8 cellular contexts compared by ENCODE assay signal in genomic region chr10:126041804-126042231, GRCh38.
DNase-seq lines count a peak whose midpoint lies in the region; ATAC-seq and TF ChIP-seq lines count a peak whose summit lies in the region.

No MANE protein-coding gene starts in this region.

- H3K4me1 Mint-ChIP-seq in CD4-positive, alpha-beta T cell (ENCODE audit: low read depth): peaks cover 17% of the 10 kb centered on the region

- POLR2A ChIA-PET in CD4-positive, alpha-beta T cell (lab: Charles Lee): no interaction called here

- H3K9me3 Mint-ChIP-seq in CD4-positive, alpha-beta T cell: no peaks in the 10 kb centered on the region

- peak; percentile 87 for ATAC-seq in CD4-positive, alpha-beta T cell (ENCODE audit: poor library complexity)
- peak; percentile 99 for ATAC-seq in GM19372 (IDR thresholded peaks at IDR 0.05; ENCODE audit: low read depth, unreplicated experiment)
- peak; percentile 100 for ATAC-seq in HG03457 (IDR thresholded peaks at IDR 0.05; ENCODE audit: unreplicated experiment)
- ATAC-seq in left lobe of liver: peak; percentile 90

- intact Hi-C loops in CD4-positive, alpha-beta T cell (cut with DNase I, micrococcal nuclease): no loop called here

- H3K27me3 Mint-ChIP-seq in CD4-positive, alpha-beta T cell: no peaks in the 10 kb centered on the region

- no peak overlapping the region for H3K27ac ChIP-seq in CD4-positive, alpha-beta T cell (ENCODE audit: low read depth, low read length)

- no peak overlapping the region for H3K4me3 Mint-ChIP-seq in CD4-positive, alpha-beta T cell

- H3K27me3 ChIP-seq in CD4-positive, alpha-beta T cell (ENCODE audit: control insufficient read depth, insufficient read depth, low read length): no peaks in the 10 kb centered on the region

- CTCF ChIA-PET in CD4-positive, alpha-beta T cell (lab: Charles Lee): no interaction called here

- H3K9me3 ChIP-seq in CD4-positive, alpha-beta T cell (ENCODE audit: control insufficient read depth, low read length): no peaks in the 10 kb centered on the region

- H3K36me3 Mint-ChIP-seq in CD4-positive, alpha-beta T cell (ENCODE audit: low read depth): no peaks in the 10 kb centered on the region

- peak; percentile 22 to 70 (median 42) for DNase-seq in CD4-positive, alpha-beta T cell
- peak; percentile 86 for DNase-seq in UCSD-AML1 (lab: John Stamatoyannopoulos, UW; ENCODE audit: unreplicated experiment)
- DNase-seq in cerebellar cortex (ENCODE audit: low spot score): peak; percentile 14
- DNase-seq in left lobe of liver (ENCODE audit: low spot score): peak; percentile 70
- DNase-seq in stimulated activated CD4-positive, alpha-beta T cell treated with anti-CD3 and anti-CD28 coated beads, Interleukin-4, amount 100 ng/mL, for 1 hour: peak; percentile 52
- DNase-seq in NCI-H226: no peak

- TF ChIP-seq CTCF in CD4-positive, alpha-beta T cell (IDR thresholded peaks at IDR 0.05): no peak

- H3K27ac Mint-ChIP-seq in CD4-positive, alpha-beta T cell: peak overlapping the region; percentile 72
